Comparison of ENCODE assay signal across 23 cellular contexts in the genomic region with DNA sequence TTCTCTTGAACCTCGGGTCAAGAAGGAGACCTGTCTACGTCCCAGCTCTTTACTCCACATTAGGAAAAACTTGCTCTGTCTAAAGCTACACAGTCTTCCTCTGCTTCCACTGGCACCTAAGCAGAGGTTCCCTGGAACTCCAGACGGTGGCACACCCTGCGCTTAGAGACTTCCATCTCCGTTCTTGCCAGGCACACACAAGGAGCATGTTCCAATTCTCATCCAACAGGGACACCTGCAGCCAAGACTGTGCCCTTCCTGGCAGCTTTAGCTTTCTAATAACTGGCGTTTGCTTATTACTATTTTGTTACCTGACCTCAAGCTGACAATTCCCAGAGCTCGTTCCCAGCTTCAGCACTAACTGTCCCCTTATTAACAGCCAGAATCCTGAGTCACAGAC. TPM values are rescaled to one million over a fixed set of nuclear protein-coding genes. Genes with fewer than 3 reads are reported as not detected.
DNase-seq lines count a peak whose midpoint lies in the region; ATAC-seq and TF ChIP-seq lines count a peak whose summit lies in the region.
"Had no signal": no experiment of that assay in that cellular context is flagged by ENCODE, and none has a peak within 500 bp of the region (broad histone marks: within the 10 kb centered on the region; RNA-seq: fewer than 3 reads in every experiment).

No MANE protein-coding gene starts in this region.

- no peaks in the 10 kb centered on the region for H3K9me2 ChIP-seq in OCI-LY7 (ENCODE audit: insufficient read depth, low read length)

- ATAC-seq in activated naive CD4-positive, alpha-beta T cell treated with anti-CD3 and anti-CD28 coated beads, Interleukin-2, amount 50 U/mL, for 72 hours, result no peak
- ATAC-seq in foreskin keratinocyte (no peak), GM21529 (IDR thresholded peaks at IDR 0.05; ENCODE audit: unreplicated experiment) (no peak)
- ATAC-seq: body of pancreas, heart right ventricle, right lobe of liver had no signal

- peaks cover 13% of the 10 kb centered on the region; the same call in 1 of the 2 replicates for H3K36me3 ChIP-seq in OCI-LY7 (ENCODE audit: insufficient read depth, low read length)
- H3K36me3 ChIP-seq in brain microvascular endothelial cell (replicated peaks), result no peaks in the 10 kb centered on the region
- H3K36me3 ChIP-seq: heart right ventricle, right lobe of liver, stomach, tibial artery had no signal

- H3K27me3 ChIP-seq in foreskin keratinocyte (peaks cover 3% of the 10 kb centered on the region), brain microvascular endothelial cell (replicated peaks) (no peaks in the 10 kb centered on the region)
- H3K27me3 ChIP-seq: right lobe of liver had no signal

- H3K4me3 ChIP-seq in OCI-LY7 (ENCODE audit: low read depth, low read length, poor library complexity, severe bottlenecking) (no peak overlapping the region), brain microvascular endothelial cell (ENCODE audit: low read depth, low read length) (no peak overlapping the region)
- H3K4me3 ChIP-seq: body of pancreas, heart right ventricle, right lobe of liver, stomach, tibial artery had no signal

- no peaks in the 10 kb centered on the region for H3K79me2 ChIP-seq in OCI-LY7 (ENCODE audit: insufficient read depth, low read depth, low read length)

- CTCF ChIA-PET in OCI-LY7 (lab: Charles Lee; ENCODE audit: unreplicated experiment), result interaction anchor here (0.6 to 1.0 kb wide), 2 partner anchors 128 to 227 kb away, joined by 3 to 7 read pairs; no protein-coding TSS in a partner anchor

- peaks cover 46% of the 10 kb centered on the region for H3K4me1 ChIP-seq in OCI-LY7 (ENCODE audit: insufficient read depth, low read length, poor library complexity, severe bottlenecking)
- peaks cover 9% of the 10 kb centered on the region for H3K4me1 ChIP-seq in foreskin keratinocyte
- H3K4me1 ChIP-seq: right lobe of liver, tibial artery had no signal

- no peak for TF ChIP-seq CTCF in OCI-LY7 (conservative IDR thresholded peaks at IDR 0.05; ENCODE audit: low read length)
- peak; percentile 57 for TF ChIP-seq CTCF in foreskin keratinocyte (conservative IDR thresholded peaks at IDR 0.05)
- TF ChIP-seq CTCF in brain microvascular endothelial cell (IDR thresholded peaks at IDR 0.05; ENCODE audit: low read depth, low read length, missing control alignments), result no peak

- no TSS peak for BruUV-seq in OCI-LY7 (replicated peaks; lab: Mats Ljungman, UMichigan)

- peak overlapping the region; percentile 66; the same call in 1 of the 2 replicates for H2AFZ ChIP-seq in OCI-LY7 (ENCODE audit: low read length)

- no peak overlapping the region for H3K27ac ChIP-seq in OCI-LY7 (ENCODE audit: low read depth, low read length, poor library complexity, severe bottlenecking)
- H3K27ac ChIP-seq in foreskin keratinocyte, result no peak overlapping the region
- H3K27ac ChIP-seq in brain microvascular endothelial cell, result no peak overlapping the region
- H3K27ac ChIP-seq: body of pancreas, heart right ventricle, right lobe of liver, stomach, tibial artery had no signal

- intact Hi-C loops in OCI-LY7 (cut with micrococcal nuclease; ENCODE audit: unreplicated experiment), result no loop called here

- peaks cover 24% of the 10 kb centered on the region; the same call in 1 of the 2 replicates for H3K9me3 ChIP-seq in OCI-LY7 (ENCODE audit: low read length)
- H3K9me3 ChIP-seq: heart right ventricle, right lobe of liver, stomach had no signal

- no peak for DNase-seq in activated naive CD4-positive, alpha-beta T cell treated with anti-CD3 and anti-CD28 coated beads, Interleukin-2, amount 50 U/mL, for 72 hours (ENCODE audit: low spot score in 2 of 2)
- DNase-seq in activated naive CD4-positive, alpha-beta T cell treated with anti-CD3 and anti-CD28 coated beads, Interleukin-2, amount 50 U/mL, for 16 hours, result no peak
- DNase-seq in Daoy (ENCODE audit: low read depth) (peak; percentile 11), OCI-LY7 (ENCODE audit: low spot score) (no peak), foreskin keratinocyte (peak in 1 of 2 donors; percentile 32), brain microvascular endothelial cell (no peak)
- DNase-seq: activated CD4-positive, alpha-beta T cell treated with anti-CD3 and anti-CD28 coated beads for 4 hours; body of pancreas; CD4-positive, alpha-beta T cell; GDM1; heart right ventricle; KBM-7; NCI-H146; NCI-H226; right lobe of liver; SHP77; stomach; tibial artery had no signal

- H3K36me3 Mint-ChIP-seq in activated naive CD4-positive, alpha-beta T cell treated with anti-CD3 and anti-CD28 coated beads, Interleukin-2, amount 50 U/mL, for 72 hours, result peaks cover 15 to 42% of the 10 kb centered on the region in 2 donors

- H3K4me2 ChIP-seq in OCI-LY7 (ENCODE audit: low read length), result no peak overlapping the region

- H4K20me1 ChIP-seq in OCI-LY7 (ENCODE audit: insufficient read depth, low read length), result no peaks in the 10 kb centered on the region

- peak overlapping the region; percentile 67 to 89 for H3K27ac Mint-ChIP-seq in activated naive CD4-positive, alpha-beta T cell treated with anti-CD3 and anti-CD28 coated beads, Interleukin-2, amount 50 U/mL, for 72 hours

- in situ Hi-C loops in brain microvascular endothelial cell (cut with HindIII; ENCODE audit: low pct_ligation_motif_present, low sequenced_read_pairs), result no loop called here

- peaks cover 16 to 24% of the 10 kb centered on the region in 2 donors for H3K9me3 Mint-ChIP-seq in activated naive CD4-positive, alpha-beta T cell treated with anti-CD3 and anti-CD28 coated beads, Interleukin-2, amount 50 U/mL, for 72 hours

- POLR2A ChIA-PET in OCI-LY7 (lab: Charles Lee), result no interaction called here

RNA-seq across cellular contexts. Expression of gene CAPSL, which starts 16.0 kb away (rescaled TPM):
- 1 to 10 TPM; 1.1 to 3.5 TPM for total RNA-seq in activated naive CD4-positive, alpha-beta T cell treated with anti-CD3 and anti-CD28 coated beads, Interleukin-2, amount 50 U/mL, for 72 hours
- total RNA-seq in Daoy (2014; rRNA removed; shearing (Covaris generic)), result not detected in 2 replicates
- 4.7 and 5.4 TPM in 2 replicates for total RNA-seq in OCI-LY7 (2014; rRNA removed; shearing (Covaris generic))
- total RNA-seq in OCI-LY7 (2022) (not detected in 2 replicates), foreskin keratinocyte (not detected in 2 replicates)
- polyA plus RNA-seq in foreskin keratinocyte, result not detected in 2 replicates
- total RNA-seq: body of pancreas; CD4-positive, alpha-beta T cell; chondrocyte; epithelial cell of proximal tubule; H4; heart right ventricle; neural crest cell; right lobe of liver; stomach had no signal
- polyA plus RNA-seq: heart right ventricle, stomach had no signal
